Comparison of ENCODE assay signal across 18 cellular contexts in the genomic region with DNA sequence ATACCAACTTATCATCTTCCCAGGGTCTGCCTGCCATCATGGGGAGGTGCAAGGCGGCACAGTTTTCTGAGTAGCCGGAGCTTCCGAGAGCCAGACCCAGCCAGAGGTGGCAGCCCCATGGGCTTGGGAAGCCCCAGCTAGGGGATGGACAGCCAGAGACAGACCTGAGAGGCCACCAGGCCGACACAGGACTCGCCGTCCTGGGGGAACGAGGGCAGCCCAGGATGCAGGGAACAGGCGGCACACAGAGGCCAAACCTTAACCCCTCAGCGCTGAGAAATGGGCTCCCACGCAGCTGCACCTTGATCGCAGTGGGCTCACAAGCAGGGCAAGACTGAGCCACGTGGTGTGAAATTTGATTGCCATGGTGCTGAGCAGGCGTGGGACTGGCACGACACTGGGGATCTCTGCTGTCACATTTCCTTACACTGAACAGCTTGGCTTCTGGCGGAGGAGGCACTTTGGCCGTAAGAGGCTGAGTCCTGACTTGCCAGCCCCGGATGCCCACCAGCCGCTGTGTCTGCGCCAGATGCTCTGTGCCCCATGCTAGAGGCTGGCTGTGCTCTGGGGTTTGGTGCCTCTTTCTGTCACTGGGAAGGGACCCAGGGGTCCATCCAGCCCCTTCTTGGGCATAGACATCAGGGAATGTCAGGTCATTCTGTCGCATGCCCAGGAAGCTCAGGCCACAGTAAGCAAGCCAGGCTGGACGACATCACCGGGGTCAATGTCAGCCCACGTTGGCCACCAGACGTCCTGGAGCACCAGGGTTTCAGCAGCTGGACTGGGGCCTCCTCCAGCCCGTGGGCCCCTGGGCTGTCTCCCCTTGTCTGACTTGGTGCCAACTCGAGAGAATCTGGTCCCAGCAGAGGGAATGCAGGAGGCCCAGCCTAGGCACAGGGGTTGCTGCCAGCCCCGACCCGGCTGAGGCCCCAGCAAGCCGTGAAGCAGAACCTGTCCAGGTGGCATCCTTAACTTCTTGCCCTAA.
DNase-seq lines count a peak whose midpoint lies in the region; FAIRE-seq and TF ChIP-seq lines count a peak whose summit lies in the region.
"Had no signal": no experiment of that assay in that cellular context is flagged by ENCODE, and none has a peak within 500 bp of the region (broad histone marks: within the 10 kb centered on the region; RNA-seq: fewer than 3 reads in every experiment).

No MANE protein-coding gene starts in this region.

- no peak overlapping the region for H3K23ac ChIP-seq in H1 (ENCODE audit: insufficient read length)

- CTCF ChIA-PET in H1 (lab: Charles Lee; ENCODE audit: partially characterized antibody) = interaction anchor here (1.7 to 1.8 kb wide), 2 partner anchors 13 to 55 kb away, joined by 3 to 4 read pairs; no protein-coding TSS in a partner anchor

- no peak overlapping the region for H3K4ac ChIP-seq in H1 (replicated peaks; ENCODE audit: insufficient read length, low read depth, low read length)

- whole genome bisulfite sequencing in H1 (ENCODE audit: extremely low coverage in 1 of 2, insufficient coverage in 1 of 2, insufficient read length in 1 of 2, insufficient replicate concordance in 2 of 2, low coverage in 1 of 2, low lambda C conversion rate in 2 of 2, missing lambda C conversion rate in 1 of 2), 2 experiments = 92% methylated on average over 26 of the region's 29 CpGs; no CpG with 5 or more reads in 1 of the 2 experiments
- 91% methylated on average over 29 of the region's 29 CpGs for WGBS in hepatocyte (ENCODE audit: low lambda C conversion rate, missing lambda C conversion rate)

- no peak overlapping the region for H2BK15ac ChIP-seq in H1 (ENCODE audit: low read length)

- H3K9me3 ChIP-seq in H1 (ENCODE audit: insufficient read depth in 2 of 2, low read depth in 1 of 2, low read length in 1 of 2) (no peaks in the 10 kb centered on the region), neural progenitor cell (ENCODE audit: low read depth) (no peaks in the 10 kb centered on the region), hepatocyte (ENCODE audit: low read depth) (no peaks in the 10 kb centered on the region)
- H3K9me3 ChIP-seq in effector memory CD4-positive, alpha-beta T cell (ENCODE audit: control insufficient read depth, low read length) = no peaks in the 10 kb centered on the region
- H3K9me3 ChIP-seq: Caco-2 had no signal

- no peak overlapping the region for H3K14ac ChIP-seq in H1 (ENCODE audit: insufficient read length)

- no peaks in the 10 kb centered on the region for H3K36me3 Mint-ChIP-seq in neural progenitor cell
- H3K36me3 Mint-ChIP-seq: CD14-positive monocyte had no signal

- H2BK12ac ChIP-seq in H1 (ENCODE audit: low read depth, low read length) = no peak overlapping the region

- no peak overlapping the region for H2BK120ac ChIP-seq in H1 (replicated peaks; ENCODE audit: low read depth, low read length)

- POLR2A ChIA-PET in H1 (lab: Charles Lee; ENCODE audit: partially characterized antibody) = no interaction called here

- H3K4me2 ChIP-seq in H1 (ENCODE audit: insufficient read depth in 1 of 2, low read depth in 2 of 2, low read length in 2 of 2) = no peak overlapping the region
- no peak overlapping the region for H3K4me2 ChIP-seq in neural progenitor cell
- H3K4me2 ChIP-seq in hepatocyte = no peak overlapping the region
- H3K4me2 ChIP-seq: KMS-11 had no signal

- no peaks in the 10 kb centered on the region for H3K9me2 ChIP-seq in hepatocyte (replicated peaks; ENCODE audit: insufficient read depth)

- no peak overlapping the region for H3K18ac ChIP-seq in H1 (ENCODE audit: extremely low read depth, low read length)

- H4K91ac ChIP-seq in H1 (replicated peaks; ENCODE audit: insufficient read length, low read length) = no peak overlapping the region

- FAIRE-seq in H1 (lab: Jason Lieb, UNC) = no peak

- in situ Hi-C loops in GM13976 (cut with MboI; ENCODE audit: low sequenced_read_pairs, unreplicated experiment) = no loop called here

- H3K56ac ChIP-seq in H1 (replicated peaks; ENCODE audit: insufficient read length, low read depth, low read length) = no peak overlapping the region

- peaks cover 22% of the 10 kb centered on the region for H3K27me3 Mint-ChIP-seq in neural progenitor cell (ENCODE audit: insufficient read depth, low read depth)

- no peaks in the 10 kb centered on the region for H3K27me3 ChIP-seq in H1 (replicated peaks in 1 of 4; ENCODE audit: control insufficient read depth in 3 of 4, extremely low read depth in 1 of 4, insufficient read depth in 3 of 4, low read length in 3 of 4)
- H3K27me3 ChIP-seq in neural progenitor cell = no peaks in the 10 kb centered on the region
- H3K27me3 ChIP-seq in hepatocyte = no peaks in the 10 kb centered on the region
- H3K27me3 ChIP-seq in effector memory CD4-positive, alpha-beta T cell (replicated peaks; ENCODE audit: control insufficient read depth, insufficient read depth, low read length, poor library complexity, severe bottlenecking) = no peaks in the 10 kb centered on the region

- no peak overlapping the region for H2AK5ac ChIP-seq in H1 (ENCODE audit: low read depth, low read length)

- H3K4me3 ChIP-seq in H1 (ENCODE audit: extremely low read depth in 1 of 4, insufficient read depth in 2 of 4, low read depth in 3 of 4, low read length in 4 of 4) = no peak overlapping the region
- H3K4me3 ChIP-seq in neural progenitor cell = no peak overlapping the region
- no peak overlapping the region for H3K4me3 ChIP-seq in hepatocyte
- H3K4me3 ChIP-seq in effector memory CD4-positive, alpha-beta T cell (ENCODE audit: insufficient read depth, low read depth, low read length, poor library complexity, severe bottlenecking) = no peak overlapping the region

- H3K79me2 ChIP-seq in H1 (ENCODE audit: control insufficient read depth in 1 of 2, insufficient read depth in 2 of 2, low read length in 2 of 2) (no peaks in the 10 kb centered on the region), neural progenitor cell (ENCODE audit: low read depth) (no peaks in the 10 kb centered on the region), hepatocyte (no peaks in the 10 kb centered on the region)

- H3K27ac Mint-ChIP-seq in neural progenitor cell = no peak overlapping the region

- no peak overlapping the region for H4K8ac ChIP-seq in H1 (ENCODE audit: extremely low read depth, insufficient read depth, low read length)

- peaks cover 56% of the 10 kb centered on the region for H3K4me1 Mint-ChIP-seq in neural progenitor cell
- H3K4me1 Mint-ChIP-seq: CD14-positive monocyte had no signal

- no peak overlapping the region for H3K27ac ChIP-seq in H1 (ENCODE audit: low read depth, low read length)
- H3K27ac ChIP-seq in neural progenitor cell = no peak overlapping the region
- no peak overlapping the region for H3K27ac ChIP-seq in hepatocyte
- no peak overlapping the region for H3K27ac ChIP-seq in effector memory CD4-positive, alpha-beta T cell (ENCODE audit: insufficient read depth, low read length, poor library complexity, severe bottlenecking)
- H3K27ac ChIP-seq: KMS-11 had no signal

- TF ChIP-seq EP300 in H1 (IDR thresholded peaks at IDR 0.05; ENCODE audit: borderline replicate concordance in 1 of 2, low read depth in 2 of 2, low read length in 2 of 2) = no peak

- no peaks in the 10 kb centered on the region; a peak in 2 of 7 replicates for H3K4me1 ChIP-seq in H1 (replicated peaks in 1 of 4; ENCODE audit: control insufficient read depth in 3 of 4, insufficient read depth in 4 of 4, low read length in 3 of 4)
- peaks cover 20% of the 10 kb centered on the region for H3K4me1 ChIP-seq in neural progenitor cell
- H3K4me1 ChIP-seq in hepatocyte (ENCODE audit: insufficient read depth) = no peaks in the 10 kb centered on the region
- H3K4me1 ChIP-seq in effector memory CD4-positive, alpha-beta T cell (ENCODE audit: control insufficient read depth, insufficient read depth, low read length, poor library complexity, severe bottlenecking) = peaks cover 4% of the 10 kb centered on the region
- H3K4me1 ChIP-seq: Caco-2 had no signal

- H3K79me1 ChIP-seq in H1 (ENCODE audit: low read depth, low read length) = no peaks in the 10 kb centered on the region

- H3K36me3 ChIP-seq in H1 (ENCODE audit: control insufficient read depth in 2 of 4, insufficient read depth in 4 of 4, low read length in 3 of 4) = no peaks in the 10 kb centered on the region
- H3K36me3 ChIP-seq in neural progenitor cell = no peaks in the 10 kb centered on the region
- no peaks in the 10 kb centered on the region for H3K36me3 ChIP-seq in hepatocyte (replicated peaks; ENCODE audit: insufficient read depth, low read depth)
- H3K36me3 ChIP-seq in effector memory CD4-positive, alpha-beta T cell (ENCODE audit: control insufficient read depth, insufficient read depth, low read length) = no peaks in the 10 kb centered on the region

- H3K4me3 Mint-ChIP-seq in neural progenitor cell = peak overlapping the region; percentile 46
- H3K4me3 Mint-ChIP-seq: CD14-positive monocyte had no signal

- H2BK5ac ChIP-seq in H1 (ENCODE audit: low read depth, low read length) = peak overlapping the region; percentile 18; the same call in 1 of the 2 replicates

- peaks cover 10% of the 10 kb centered on the region for H3K9me3 Mint-ChIP-seq in neural progenitor cell

- no peak for TF ChIP-seq POLR2A in H1 (IDR thresholded peaks at IDR 0.05; ENCODE audit: control extremely low read depth in 1 of 2, low read depth in 2 of 2, low read length in 2 of 2)

- no peak overlapping the region for H2BK20ac ChIP-seq in H1 (ENCODE audit: low read length)

- H2AFZ ChIP-seq in H1 (ENCODE audit: low read length) (no peak overlapping the region), neural progenitor cell (replicated peaks) (no peak overlapping the region), hepatocyte (no peak overlapping the region)

- peaks cover 6% of the 10 kb centered on the region; the same call in 1 of the 2 replicates for H3K23me2 ChIP-seq in H1 (ENCODE audit: low read depth, low read length)

- H4K20me1 ChIP-seq in H1 (replicated peaks in 1 of 2; ENCODE audit: control insufficient read depth in 1 of 2, insufficient read depth in 2 of 2, low read length in 2 of 2) = no peaks in the 10 kb centered on the region
- no peaks in the 10 kb centered on the region for H4K20me1 ChIP-seq in neural progenitor cell (ENCODE audit: low read depth)
- no peaks in the 10 kb centered on the region for H4K20me1 ChIP-seq in hepatocyte (ENCODE audit: insufficient read depth, poor library complexity, severe bottlenecking)

- TF ChIP-seq CTCF in GM13976 (IDR thresholded peaks at IDR 0.05; ENCODE audit: borderline replicate concordance, control extremely low read depth, extremely low read depth, insufficient read depth, missing control alignments) (no peak), H1 (IDR thresholded peaks at IDR 0.05; ENCODE audit: control extremely low read depth in 1 of 3, insufficient read depth in 1 of 3, low read depth in 1 of 3, low read length in 3 of 3) (no peak), neural progenitor cell (IDR thresholded peaks at IDR 0.05) (no peak), hepatocyte (IDR thresholded peaks at IDR 0.05; ENCODE audit: poor library complexity) (no peak)

- no peak for TF ChIP-seq RAD21 in H1 (IDR thresholded peaks at IDR 0.05 in 1 of 2, conservative IDR thresholded peaks at IDR 0.05 in 1 of 2; ENCODE audit: low read depth in 2 of 2, low read length in 2 of 2)

- H3F3A ChIP-seq in neural progenitor cell (ENCODE audit: low read depth) = no peaks in the 10 kb centered on the region

- DNase-seq in DMS 273 (lab: John Stamatoyannopoulos, UW; ENCODE audit: unreplicated experiment) (peak; percentile 73), GM13976 (ENCODE audit: low spot score) (peak; percentile 23), H1 (ENCODE audit: low read depth in 1 of 2, low spot score in 2 of 2) (no peak), neural progenitor cell (ENCODE audit: low spot score) (no peak), hepatocyte (ENCODE audit: low spot score) (no peak), NCI-H2196 (lab: John Stamatoyannopoulos, UW; ENCODE audit: unreplicated experiment) (no peak)
- no peak for DNase-seq in effector memory CD4-positive, alpha-beta T cell
- DNase-seq: ACHN, AML-193, Caco-2, GOT3, NCI-H1436, NCI-H2081 treated with DMSO at 0.1 percent for 48 hours, NCI-H345, NCI-H69, SHP77 treated with DMSO at 0.1 percent for 48 hours had no signal

- H4K5ac ChIP-seq in H1 (ENCODE audit: insufficient read length, low read depth, low read length) = no peak overlapping the region

- no peak overlapping the region for H3K9ac ChIP-seq in H1 (replicated peaks in 1 of 4; ENCODE audit: extremely low read depth in 1 of 4, low read depth in 3 of 4, low read length in 3 of 4)
- H3K9ac ChIP-seq in neural progenitor cell = no peak overlapping the region
- H3K9ac ChIP-seq: KMS-11 had no signal

Comparison
In these comparisons a context has a peak if more than half of its experiments do, and no peak if none do; other contexts are left out.
1. DNase-seq: peak in DMS 273 (single experiment) and GM13976 (single experiment); none in H1 (0 of 2), neural progenitor cell (single experiment), hepatocyte (single experiment), NCI-H2196 (single experiment) and effector memory CD4-positive, alpha-beta T cell (0 of 3).